ENCODE assay signal across 1 cellular context in the genomic region with DNA sequence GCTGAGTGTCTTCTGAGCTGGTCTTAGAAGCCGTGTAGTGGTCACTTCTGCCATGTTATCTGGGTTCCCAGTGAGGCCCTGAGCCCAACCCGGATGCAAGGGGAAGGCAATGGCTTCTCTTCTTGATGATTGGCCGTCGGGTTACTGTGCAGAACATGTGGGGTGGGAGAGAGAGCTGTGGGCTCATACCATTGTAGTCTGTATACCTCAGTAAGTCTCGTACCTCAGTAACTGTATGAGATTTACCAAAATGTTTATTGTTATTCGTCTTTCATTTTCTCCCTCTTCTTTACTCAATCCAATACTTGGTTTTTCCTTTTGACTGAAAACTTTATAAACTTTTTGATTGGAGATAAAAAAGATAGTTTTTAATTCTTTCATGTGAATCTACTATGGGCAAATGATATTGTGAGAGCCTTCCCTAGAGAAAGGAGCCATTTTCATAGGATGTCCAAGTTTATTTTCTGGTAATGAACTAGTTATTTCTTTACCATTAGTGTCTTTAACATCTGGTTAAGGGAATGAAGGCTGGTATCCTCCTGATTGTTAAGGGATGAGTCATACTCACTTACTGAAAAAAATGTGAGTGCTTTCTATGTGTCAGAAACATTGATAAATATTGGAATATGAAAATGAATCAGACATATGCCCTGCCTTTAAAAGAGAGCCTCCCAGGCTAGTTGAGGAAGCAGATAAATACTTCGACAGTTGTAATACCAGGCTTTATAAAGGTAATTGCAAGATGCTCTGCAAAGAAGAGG.
TF ChIP-seq lines count a peak whose summit lies in the region.

No MANE protein-coding gene starts in this region.

TF ChIP-seq in IMR-90, 13 proteins besides CTCF, POLR2A, EP300 and RAD21:
- TF ChIP-seq FOS (IDR thresholded peaks at IDR 0.05; ENCODE audit: low read depth, low read length), result peak; percentile 89
- TF ChIP-seq BHLHE40 (IDR thresholded peaks at IDR 0.05; ENCODE audit: low read depth, low read length), result peak; percentile 46; the same call in 1 of the 2 replicates
- TF ChIP-seq, protein P1, sequence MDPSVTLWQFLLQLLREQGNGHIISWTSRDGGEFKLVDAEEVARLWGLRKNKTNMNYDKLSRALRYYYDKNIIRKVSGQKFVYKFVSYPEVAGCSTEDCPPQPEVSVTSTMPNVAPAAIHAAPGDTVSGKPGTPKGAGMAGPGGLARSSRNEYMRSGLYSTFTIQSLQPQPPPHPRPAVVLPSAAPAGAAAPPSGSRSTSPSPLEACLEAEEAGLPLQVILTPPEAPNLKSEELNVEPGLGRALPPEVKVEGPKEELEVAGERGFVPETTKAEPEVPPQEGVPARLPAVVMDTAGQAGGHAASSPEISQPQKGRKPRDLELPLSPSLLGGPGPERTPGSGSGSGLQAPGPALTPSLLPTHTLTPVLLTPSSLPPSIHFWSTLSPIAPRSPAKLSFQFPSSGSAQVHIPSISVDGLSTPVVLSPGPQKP (IDR thresholded peaks at IDR 0.05; ENCODE audit: borderline replicate concordance, low read depth, low read length), result no peak
- no peak for TF ChIP-seq SMC3 (IDR thresholded peaks at IDR 0.05; ENCODE audit: low read depth, low read length)
- TF ChIP-seq, protein P2, sequence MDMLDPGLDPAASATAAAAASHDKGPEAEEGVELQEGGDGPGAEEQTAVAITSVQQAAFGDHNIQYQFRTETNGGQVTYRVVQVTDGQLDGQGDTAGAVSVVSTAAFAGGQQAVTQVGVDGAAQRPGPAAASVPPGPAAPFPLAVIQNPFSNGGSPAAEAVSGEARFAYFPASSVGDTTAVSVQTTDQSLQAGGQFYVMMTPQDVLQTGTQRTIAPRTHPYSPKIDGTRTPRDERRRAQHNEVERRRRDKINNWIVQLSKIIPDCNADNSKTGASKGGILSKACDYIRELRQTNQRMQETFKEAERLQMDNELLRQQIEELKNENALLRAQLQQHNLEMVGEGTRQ (IDR thresholded peaks at IDR 0.05; ENCODE audit: low read depth, low read length), result no peak
